ENCODE assay signal across 13 cellular contexts in the genomic region with DNA sequence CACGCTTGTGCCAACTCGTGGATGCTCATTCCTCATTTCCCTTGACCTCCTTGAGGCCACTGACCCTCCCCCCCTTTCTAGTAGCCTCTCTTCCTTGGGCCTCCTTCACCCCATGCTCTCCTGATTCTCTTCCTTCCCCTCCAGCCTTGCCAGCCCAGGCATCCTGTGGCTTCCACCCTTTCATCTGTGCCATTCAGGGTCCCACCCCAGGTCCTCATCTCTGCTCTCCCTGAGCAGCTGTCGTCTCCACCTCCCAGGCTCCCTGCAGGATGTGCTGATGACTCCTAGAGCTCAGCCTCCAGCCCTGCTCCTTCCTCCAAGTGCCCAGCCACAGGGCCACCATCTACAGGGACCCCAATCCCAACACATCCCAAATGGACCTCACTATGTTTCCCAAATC.
DNase-seq lines count a peak whose midpoint lies in the region; TF ChIP-seq lines count a peak whose summit lies in the region.
"Had no signal": no experiment of that assay in that cellular context is flagged by ENCODE, and none has a peak within 500 bp of the region (broad histone marks: within the 10 kb centered on the region; RNA-seq: fewer than 3 reads in every experiment).

No MANE protein-coding gene starts in this region.

- no peak for TF ChIP-seq POLR2A in spleen (IDR thresholded peaks at IDR 0.05)

- DNase-seq in NCI-H510A (lab: John Stamatoyannopoulos, UW) (peak; percentile 85), NCI-H510A treated with DMSO at 0.1 percent for 48 hours (lab: John Stamatoyannopoulos, UW) (no peak), PC-9 (no peak), neural crest cell (ENCODE audit: low read depth, low spot score) (no peak), spleen (peak; percentile 51)
- DNase-seq in stimulated activated CD4-positive, alpha-beta T cell treated with anti-CD3 and anti-CD28 coated beads, Interleukin-15, amount 100 ng/mL, for 24 hours, result no peak
- DNase-seq in activated effector memory CD4-positive, alpha-beta T cell treated with anti-CD3 and anti-CD28 coated beads, Interleukin-2, amount 50 U/mL, for 16 hours, result no peak
- DNase-seq: ACHN; CD4-positive, CD25-positive, alpha-beta regulatory T cell; DMS53; GF-D8; HCEC 1CT had no signal

- H3K4me1 ChIP-seq in PC-9 (replicated peaks; ENCODE audit: insufficient read depth), result peaks cover 31% of the 10 kb centered on the region
- no peaks in the 10 kb centered on the region for H3K4me1 ChIP-seq in spleen

- H4K20me1 ChIP-seq in PC-9 (ENCODE audit: insufficient read depth), result no peaks in the 10 kb centered on the region
- H4K20me1 ChIP-seq: BLaER1 treated with 17β-estradiol and CSF1 and Interleukin-3, amounts not matched to agents 10 nM and 100 nM had no signal

- peaks cover 28% of the 10 kb centered on the region; the same call in 1 of the 2 replicates for H3F3A ChIP-seq in PC-9 (ENCODE audit: insufficient read depth, low read depth)

- H3K79me2 ChIP-seq in PC-9 (ENCODE audit: low read depth), result no peaks in the 10 kb centered on the region

- no peak overlapping the region for H2AFZ ChIP-seq in PC-9

- H3K9me3 ChIP-seq in PC-9 (ENCODE audit: insufficient read depth, low read depth) (no peaks in the 10 kb centered on the region), spleen (no peaks in the 10 kb centered on the region)
- H3K9me3 ChIP-seq: BLaER1 treated with 17β-estradiol and CSF1 and Interleukin-3, amounts not matched to agents 10 nM and 100 nM had no signal

- intact Hi-C loops in PC-9 (cut with micrococcal nuclease; ENCODE audit: unreplicated experiment), result no loop called here
- intact Hi-C loops in spleen (cut with DNase I; ENCODE audit: low total_unique reads), result no loop called here

- H3K27ac ChIP-seq in PC-9 (peak overlapping the region; percentile 68; the same call in 1 of the 2 replicates), spleen (no peak overlapping the region)
- H3K27ac ChIP-seq: BLaER1 treated with 17β-estradiol and CSF1 and Interleukin-3, amounts not matched to agents 10 nM and 100 nM had no signal

- peaks cover 22% of the 10 kb centered on the region for H3K4me1 Mint-ChIP-seq in neural crest cell
- H3K4me1 Mint-ChIP-seq: CD4-positive, CD25-positive, alpha-beta regulatory T cell had no signal

- TF ChIP-seq CTCF in PC-9 (conservative IDR thresholded peaks at IDR 0.05) (no peak), neural crest cell (conservative IDR thresholded peaks at IDR 0.05) (no peak), spleen (IDR thresholded peaks at IDR 0.05 in 8 of 11, conservative IDR thresholded peaks at IDR 0.05 in 3 of 11) (no peak)

- no peaks in the 10 kb centered on the region for H3K9me2 ChIP-seq in PC-9 (ENCODE audit: insufficient read depth)

- no peaks in the 10 kb centered on the region for H3K9me3 Mint-ChIP-seq in neural crest cell
- H3K9me3 Mint-ChIP-seq: CD4-positive, CD25-positive, alpha-beta regulatory T cell had no signal

- H3K36me3 ChIP-seq in PC-9 (ENCODE audit: low read depth) (no peaks in the 10 kb centered on the region), spleen (no peaks in the 10 kb centered on the region)
- H3K36me3 ChIP-seq: BLaER1 treated with 17β-estradiol and CSF1 and Interleukin-3, amounts not matched to agents 10 nM and 100 nM had no signal

- POLR2A ChIA-PET in PC-9 (lab: Charles Lee; ENCODE audit: unreplicated experiment), result interaction anchor here (0.7 kb wide), 1 partner anchor 1725 kb away, joined by 3 read pairs; no protein-coding TSS in a partner anchor

- BruUV-seq in PC-9 (replicated peaks; lab: Mats Ljungman, UMichigan), result no TSS peak

- peaks cover 20% of the 10 kb centered on the region; the same call in 1 of the 2 replicates for H3K27me3 ChIP-seq in PC-9 (ENCODE audit: insufficient read depth, low read depth)
- peaks cover 0 to 79% (median 6%) of the 10 kb centered on the region in 7 donors for H3K27me3 ChIP-seq in spleen (replicated peaks in 1 of 7)

- no peak overlapping the region for H3K4me2 ChIP-seq in PC-9
- H3K4me2 ChIP-seq: BLaER1 treated with 17β-estradiol and CSF1 and Interleukin-3, amounts not matched to agents 10 nM and 100 nM had no signal

- 40 to 61% (median 52%) methylated on average over 3 of the region's 3 CpGs for WGBS in spleen, 5 donors

- CTCF ChIA-PET in PC-9 (lab: Charles Lee), result no interaction called here

- H3K27ac Mint-ChIP-seq in neural crest cell (ENCODE audit: unreplicated experiment), result peak overlapping the region; percentile 75
- H3K27ac Mint-ChIP-seq: CD4-positive, CD25-positive, alpha-beta regulatory T cell had no signal

- H3K27me3 Mint-ChIP-seq in neural crest cell (ENCODE audit: low read depth), result no peaks in the 10 kb centered on the region

- no peak overlapping the region for H3K4me3 Mint-ChIP-seq in neural crest cell
- H3K4me3 Mint-ChIP-seq: CD4-positive, CD25-positive, alpha-beta regulatory T cell had no signal

- no peak overlapping the region for H3K4me3 ChIP-seq in PC-9
- H3K4me3 ChIP-seq in spleen, result no peak overlapping the region
- H3K4me3 ChIP-seq: BLaER1 treated with 17β-estradiol and CSF1 and Interleukin-3, amounts not matched to agents 10 nM and 100 nM had no signal

- no peaks in the 10 kb centered on the region for H3K36me3 Mint-ChIP-seq in neural crest cell (ENCODE audit: low read depth)
- H3K36me3 Mint-ChIP-seq: CD4-positive, CD25-positive, alpha-beta regulatory T cell had no signal

Comparison
In these comparisons a context has a peak if more than half of its experiments do, and no peak if none do; other contexts are left out.
1. DNase-seq: peak in NCI-H510A (single experiment) and spleen (single experiment); none in NCI-H510A treated with DMSO at 0.1 percent for 48 hours (single experiment), PC-9 (0 of 2), neural crest cell (single experiment), stimulated activated CD4-positive, alpha-beta T cell treated with anti-CD3 and anti-CD28 coated beads, Interleukin-15, amount 100 ng/mL, for 24 hours (single experiment) and activated effector memory CD4-positive, alpha-beta T cell treated with anti-CD3 and anti-CD28 coated beads, Interleukin-2, amount 50 U/mL, for 16 hours (single experiment).